ENCODE assay signal across 13 cellular contexts in genomic region chr4:1708581-1708980, GRCh38. TPM values are rescaled to one million over a fixed set of nuclear protein-coding genes. Genes with fewer than 3 reads are reported as not detected.
DNase-seq lines count a peak whose midpoint lies in the region; TF ChIP-seq lines count a peak whose summit lies in the region.
"Had no signal": no experiment of that assay in that cellular context is flagged by ENCODE, and none has a peak within 500 bp of the region (broad histone marks: within the 10 kb centered on the region; RNA-seq: fewer than 3 reads in every experiment).

No MANE protein-coding gene starts in this region.

- H3K4me1 ChIP-seq in hepatocyte (ENCODE audit: insufficient read depth) = peaks cover 32% of the 10 kb centered on the region
- peaks cover 29% of the 10 kb centered on the region for H3K4me1 ChIP-seq in A673 (ENCODE audit: insufficient read depth, low read length, poor library complexity, severe bottlenecking)

- H3K9me3 Mint-ChIP-seq in activated naive CD4-positive, alpha-beta T cell treated with anti-CD3 and anti-CD28 coated beads, Interleukin-2, amount 10 ng/mL, durations not matched to agents 7 days and 5 days = no peaks in the 10 kb centered on the region
- no peaks in the 10 kb centered on the region for H3K9me3 Mint-ChIP-seq in activated naive CD4-positive, alpha-beta T cell treated with anti-CD3 and anti-CD28 coated beads for 36 hours
- no peaks in the 10 kb centered on the region for H3K9me3 Mint-ChIP-seq in type B pancreatic cell

- CTCF ChIA-PET in activated naive CD4-positive, alpha-beta T cell treated with anti-CD3 and anti-CD28 coated beads, Interleukin-2, amount 10 ng/mL, durations not matched to agents 7 days and 5 days (lab: Charles Lee) = interaction anchor here (1.2 to 10.9 kb wide), 2 partner anchors 16 to 19 kb away, joined by 3 to 95 read pairs; no protein-coding TSS in a partner anchor
- CTCF ChIA-PET in activated naive CD4-positive, alpha-beta T cell treated with anti-CD3 and anti-CD28 coated beads for 36 hours (lab: Charles Lee) = interaction anchor here (0.6 to 7.3 kb wide), 5 partner anchors 14 to 506 kb away, joined by 3 to 77 read pairs (median 3); no protein-coding TSS in a partner anchor
- CTCF ChIA-PET in A673 (lab: Charles Lee) = interaction anchor here (2.2 kb wide), 1 partner anchor 15 kb away, joined by 6 read pairs; no protein-coding TSS in a partner anchor

- H4K20me1 ChIP-seq in hepatocyte (ENCODE audit: insufficient read depth, poor library complexity, severe bottlenecking) = peaks cover 38% of the 10 kb centered on the region

- peaks cover 56% of the 10 kb centered on the region for H3K4me1 Mint-ChIP-seq in activated naive CD4-positive, alpha-beta T cell treated with anti-CD3 and anti-CD28 coated beads, Interleukin-2, amount 10 ng/mL, durations not matched to agents 7 days and 5 days
- peaks cover 63% of the 10 kb centered on the region for H3K4me1 Mint-ChIP-seq in activated naive CD4-positive, alpha-beta T cell treated with anti-CD3 and anti-CD28 coated beads for 36 hours (ENCODE audit: low read depth)
- H3K4me1 Mint-ChIP-seq in type B pancreatic cell (ENCODE audit: unreplicated experiment) = peaks cover 24% of the 10 kb centered on the region

- H2AFZ ChIP-seq in hepatocyte = no peak overlapping the region

- peak overlapping the region; percentile 31 for H3K4me3 Mint-ChIP-seq in activated naive CD4-positive, alpha-beta T cell treated with anti-CD3 and anti-CD28 coated beads, Interleukin-2, amount 10 ng/mL, durations not matched to agents 7 days and 5 days
- no peak overlapping the region for H3K4me3 Mint-ChIP-seq in activated naive CD4-positive, alpha-beta T cell treated with anti-CD3 and anti-CD28 coated beads for 36 hours
- peak overlapping the region; percentile 61 for H3K4me3 Mint-ChIP-seq in type B pancreatic cell

- H3K9me3 ChIP-seq in SK-N-MC (ENCODE audit: low read depth, low read length) (no peaks in the 10 kb centered on the region), hepatocyte (ENCODE audit: low read depth) (no peaks in the 10 kb centered on the region), A673 (ENCODE audit: low read depth, low read length, poor library complexity, severe bottlenecking) (no peaks in the 10 kb centered on the region)
- H3K9me3 ChIP-seq: MG63, pancreas, suprapubic skin had no signal

- H3K27ac ChIP-seq in SK-N-MC (peak overlapping the region; percentile 57; the same call in 1 of the 2 replicates), hepatocyte (peak overlapping the region; percentile 54), A673 (ENCODE audit: low read depth, low read length, poor library complexity, severe bottlenecking) (no peak overlapping the region)
- H3K27ac ChIP-seq: brain microvascular endothelial cell, pancreas, suprapubic skin had no signal

- no peaks in the 10 kb centered on the region for H3K9me2 ChIP-seq in hepatocyte (replicated peaks; ENCODE audit: insufficient read depth)

- H3K4me3 ChIP-seq in SK-N-MC = peak overlapping the region; percentile 30
- no peak overlapping the region for H3K4me3 ChIP-seq in hepatocyte
- H3K4me3 ChIP-seq in A673 (ENCODE audit: low read depth, low read length, poor library complexity, severe bottlenecking) = no peak overlapping the region
- H3K4me3 ChIP-seq: MG63, pancreas, suprapubic skin had no signal

- 7% methylated on average over 1 of the region's 1 CpG for WGBS in hepatocyte (ENCODE audit: low lambda C conversion rate, missing lambda C conversion rate)

- TF ChIP-seq CTCF in hepatocyte (IDR thresholded peaks at IDR 0.05; ENCODE audit: poor library complexity) (no peak), type B pancreatic cell (conservative IDR thresholded peaks at IDR 0.05) (no peak), A673 (conservative IDR thresholded peaks at IDR 0.05; ENCODE audit: low read depth, low read length) (no peak)

- peaks cover 82% of the 10 kb centered on the region for H3K79me2 ChIP-seq in hepatocyte

- H3K27ac Mint-ChIP-seq in activated naive CD4-positive, alpha-beta T cell treated with anti-CD3 and anti-CD28 coated beads, Interleukin-2, amount 10 ng/mL, durations not matched to agents 7 days and 5 days = no peak overlapping the region
- H3K27ac Mint-ChIP-seq in activated naive CD4-positive, alpha-beta T cell treated with anti-CD3 and anti-CD28 coated beads for 36 hours = no peak overlapping the region
- peak overlapping the region; percentile 72 for H3K27ac Mint-ChIP-seq in type B pancreatic cell

- peaks cover 54% of the 10 kb centered on the region for H3K36me3 ChIP-seq in SK-N-MC (ENCODE audit: insufficient read depth, low read length)
- no peaks in the 10 kb centered on the region for H3K36me3 ChIP-seq in hepatocyte (replicated peaks; ENCODE audit: insufficient read depth, low read depth)
- H3K36me3 ChIP-seq in A673 (ENCODE audit: insufficient read depth, low read length, poor library complexity, severe bottlenecking) = peaks cover 44% of the 10 kb centered on the region

- H3K9ac ChIP-seq in SK-N-MC (ENCODE audit: insufficient read length) = no peak overlapping the region

- H3K36me3 Mint-ChIP-seq in activated naive CD4-positive, alpha-beta T cell treated with anti-CD3 and anti-CD28 coated beads, Interleukin-2, amount 10 ng/mL, durations not matched to agents 7 days and 5 days = peaks cover 56% of the 10 kb centered on the region
- peaks cover 60% of the 10 kb centered on the region for H3K36me3 Mint-ChIP-seq in activated naive CD4-positive, alpha-beta T cell treated with anti-CD3 and anti-CD28 coated beads for 36 hours (ENCODE audit: low read depth)
- peaks cover 25% of the 10 kb centered on the region for H3K36me3 Mint-ChIP-seq in type B pancreatic cell

- POLR2A ChIA-PET in A673 (lab: Charles Lee; ENCODE audit: low non-redundant PET) = no interaction called here

- H3K27me3 Mint-ChIP-seq in activated naive CD4-positive, alpha-beta T cell treated with anti-CD3 and anti-CD28 coated beads, Interleukin-2, amount 10 ng/mL, durations not matched to agents 7 days and 5 days = peaks cover 3% of the 10 kb centered on the region
- H3K27me3 Mint-ChIP-seq in activated naive CD4-positive, alpha-beta T cell treated with anti-CD3 and anti-CD28 coated beads for 36 hours (ENCODE audit: low read depth) = no peaks in the 10 kb centered on the region
- H3K27me3 Mint-ChIP-seq in type B pancreatic cell = no peaks in the 10 kb centered on the region

- peak overlapping the region; percentile 95 for H3K4me2 ChIP-seq in hepatocyte

- DNase-seq in activated naive CD4-positive, alpha-beta T cell treated with anti-CD3 and anti-CD28 coated beads, Interleukin-2, amount 10 ng/mL, durations not matched to agents 7 days and 5 days = no peak
- no peak for DNase-seq in activated naive CD4-positive, alpha-beta T cell treated with anti-CD3 and anti-CD28 coated beads for 36 hours
- DNase-seq in SK-N-MC (ENCODE audit: low read depth, low spot score) (no peak), hepatocyte (ENCODE audit: low spot score) (no peak), type B pancreatic cell (ENCODE audit: extremely low spot score, unreplicated experiment) (no peak), D341Med (ENCODE audit: low spot score) (no peak), NCI-H774 (lab: John Stamatoyannopoulos, UW) (no peak), A673 (ENCODE audit: low spot score) (no peak)
- DNase-seq: brain microvascular endothelial cell, mesenchymal stem cell, MG63 had no signal

- no TSS peak for BruUV-seq in A673 (replicated peaks; lab: Mats Ljungman, UMichigan)

- H3K27me3 ChIP-seq in hepatocyte (no peaks in the 10 kb centered on the region), A673 (replicated peaks; ENCODE audit: insufficient read depth, low read depth, low read length, poor library complexity) (no peaks in the 10 kb centered on the region)
- H3K27me3 ChIP-seq: brain microvascular endothelial cell, MG63, pancreas, suprapubic skin had no signal

- intact Hi-C loops in activated naive CD4-positive, alpha-beta T cell treated with anti-CD3 and anti-CD28 coated beads for 36 hours (cut with micrococcal nuclease) = no loop called here
- intact Hi-C loops in A673 (cut with micrococcal nuclease; ENCODE audit: unreplicated experiment) = no loop called here

RNA-seq across cellular contexts. Expression of gene SLBP, which starts 3.5 kb away (rescaled TPM):
- total RNA-seq in activated naive CD4-positive, alpha-beta T cell treated with anti-CD3 and anti-CD28 coated beads for 36 hours = 10 to 100 TPM; 75.4 to 77.1 TPM
- total RNA-seq in hepatocyte (48.2 and 82.5 TPM in 2 replicates), type B pancreatic cell (ENCODE audit: low replicate concordance) (40.2 and 46.0 TPM in 2 replicates), A673 (2021) (85.5 and 89.5 TPM in 2 replicates)
- polyA plus RNA-seq in hepatocyte = 81.8 and 84.0 TPM in 2 replicates

RNA-seq across cellular contexts. Expression of gene TMEM129, which starts 12.5 kb away (rescaled TPM):
- total RNA-seq in activated naive CD4-positive, alpha-beta T cell treated with anti-CD3 and anti-CD28 coated beads for 36 hours = 10 to 100 TPM; 19.0 to 19.8 TPM
- total RNA-seq in hepatocyte = 36.1 and 40.8 TPM in 2 replicates
- 57.8 and 59.4 TPM in 2 replicates for polyA plus RNA-seq in hepatocyte
- total RNA-seq in type B pancreatic cell (ENCODE audit: low replicate concordance) = 38.5 and 41.0 TPM in 2 replicates
- 28.8 and 33.4 TPM in 2 replicates for total RNA-seq in A673 (2021)

RNA-seq across cellular contexts. Expression of gene TACC3, which starts 12.7 kb away (rescaled TPM):
- 100 to 1,000 TPM; 246 to 264 TPM for total RNA-seq in activated naive CD4-positive, alpha-beta T cell treated with anti-CD3 and anti-CD28 coated beads for 36 hours
- total RNA-seq in hepatocyte (9.3 and 10.5 TPM in 2 replicates), type B pancreatic cell (ENCODE audit: low replicate concordance) (35.9 and 91.4 TPM in 2 replicates), A673 (2021) (224 and 246 TPM in 2 replicates)
- polyA plus RNA-seq in hepatocyte = 14.8 and 16.7 TPM in 2 replicates

RNA-seq across cellular contexts. Expression of gene FAM53A, which starts 24.5 kb away (rescaled TPM):
- 1 to 10 TPM; 2.6 to 3.0 TPM for total RNA-seq in activated naive CD4-positive, alpha-beta T cell treated with anti-CD3 and anti-CD28 coated beads for 36 hours
- total RNA-seq in hepatocyte (4.7 and 5.2 TPM in 2 replicates), type B pancreatic cell (ENCODE audit: low replicate concordance) (0.90 and 3.2 TPM in 2 replicates), A673 (2021) (1.6 and 3.1 TPM in 2 replicates)
- 6.8 and 10.8 TPM in 2 replicates for polyA plus RNA-seq in hepatocyte
